14 cellular contexts compared by ENCODE assay signal in the genomic region with DNA sequence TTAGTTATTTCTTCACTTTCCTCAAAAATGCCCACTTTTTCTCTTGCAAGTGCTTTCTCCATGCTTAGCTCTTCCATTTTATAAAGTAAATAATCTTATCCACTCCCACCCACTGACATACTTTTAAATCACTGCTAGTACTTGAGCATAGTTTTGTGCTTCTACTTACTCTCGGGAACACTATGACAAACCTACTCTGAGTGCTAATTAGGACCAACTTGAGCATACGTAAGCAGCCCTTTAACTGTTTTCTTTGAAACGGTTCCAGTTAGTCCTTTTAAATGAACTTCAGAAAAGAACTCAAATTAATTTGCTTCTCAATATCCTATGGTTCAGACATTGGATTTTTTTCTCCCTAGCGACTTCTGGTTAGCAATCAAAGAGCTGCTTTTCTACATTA.
DNase-seq lines count a peak whose midpoint lies in the region; ATAC-seq and TF ChIP-seq lines count a peak whose summit lies in the region.
"Had no signal": no experiment of that assay in that cellular context is flagged by ENCODE, and none has a peak within 500 bp of the region (broad histone marks: within the 10 kb centered on the region; RNA-seq: fewer than 3 reads in every experiment).

No MANE protein-coding gene starts in this region.

- no peaks in the 10 kb centered on the region for H4K20me1 ChIP-seq in GM23338 (replicated peaks; ENCODE audit: insufficient read depth)
- H4K20me1 ChIP-seq: BLaER1 had no signal

- H3K9me3 Mint-ChIP-seq in GM23338 = no peaks in the 10 kb centered on the region

- intact Hi-C loops in left lung (cut with DNase I) = no loop called here
- intact Hi-C loops in left ventricle myocardium superior (cut with micrococcal nuclease) = no loop called here

- TF ChIP-seq CTCF in GM23338 (conservative IDR thresholded peaks at IDR 0.05; ENCODE audit: low read depth in 2 of 2) (no peak), left lung (IDR thresholded peaks at IDR 0.05) (no peak)

- H3K27me3 ChIP-seq in GM23338 (ENCODE audit: insufficient read depth) (no peaks in the 10 kb centered on the region), left lung (no peaks in the 10 kb centered on the region)
- H3K27me3 ChIP-seq: BLaER1 had no signal

- no peak overlapping the region for H3K27ac ChIP-seq in GM23338 (ENCODE audit: low read depth)
- H3K27ac ChIP-seq in left lung = no peak overlapping the region
- H3K27ac ChIP-seq: BLaER1, HL-60 had no signal

- H3K36me3 Mint-ChIP-seq in GM23338 (ENCODE audit: low read depth) = no peaks in the 10 kb centered on the region

- peak overlapping the region; percentile 35 for H2AFZ ChIP-seq in GM23338

- no peak overlapping the region for H3K27ac Mint-ChIP-seq in GM23338
- H3K27ac Mint-ChIP-seq: CD8-positive, alpha-beta memory T cell had no signal

- H3K4me1 Mint-ChIP-seq in GM23338 = peaks cover 4% of the 10 kb centered on the region; the same call in 2 of the 3 replicates
- H3K4me1 Mint-ChIP-seq: CD8-positive, alpha-beta memory T cell had no signal

- no peaks in the 10 kb centered on the region for H3K9me3 ChIP-seq in left lung
- H3K9me3 ChIP-seq: BLaER1 had no signal

- H3K4me3 ChIP-seq in GM23338 (no peak overlapping the region), left lung (no peak overlapping the region)
- H3K4me3 ChIP-seq: BLaER1 had no signal

- no peaks in the 10 kb centered on the region for H3K4me1 ChIP-seq in GM23338 (ENCODE audit: insufficient read depth)
- H3K4me1 ChIP-seq in left lung = no peaks in the 10 kb centered on the region
- H3K4me1 ChIP-seq: BLaER1 had no signal

- in situ Hi-C loops in ACHN (cut with HindIII; ENCODE audit: low pct_ligation_motif_present, low pct_unique_long_range_greater_than_20kb, low sequenced_read_pairs) (no loop called here), KBM-7 (cut with MboI; ENCODE audit: low pct_unique_long_range_greater_than_20kb, low sequenced_read_pairs) (no loop called here)

- H3K4me3 Mint-ChIP-seq in GM23338 = no peak overlapping the region
- H3K4me3 Mint-ChIP-seq: CD8-positive, alpha-beta memory T cell had no signal

- no peaks in the 10 kb centered on the region for H3K27me3 Mint-ChIP-seq in GM23338 (ENCODE audit: insufficient read depth, low read depth, poor library complexity)

- no peaks in the 10 kb centered on the region for H3K79me2 ChIP-seq in GM23338 (replicated peaks; ENCODE audit: insufficient read depth)

- no peaks in the 10 kb centered on the region for H3K36me3 ChIP-seq in GM23338 (ENCODE audit: insufficient read depth)
- no peaks in the 10 kb centered on the region for H3K36me3 ChIP-seq in left lung
- H3K36me3 ChIP-seq: BLaER1 had no signal

- H3K4me2 ChIP-seq in GM23338 = no peak overlapping the region
- H3K4me2 ChIP-seq: BLaER1 had no signal

- DNase-seq in GM23338 (ENCODE audit: low spot score) (no peak), astrocyte of the hippocampus (ENCODE audit: low read depth, low spot score) (peak; percentile 61), left lung (no peak), superior temporal gyrus (ENCODE audit: extremely low spot score) (peak; percentile 45), ACHN (no peak), left ventricle myocardium superior (no peak), AG08395 (ENCODE audit: low spot score) (no peak), KBM-7 (no peak)
- DNase-seq: CD8-positive, alpha-beta memory T cell; DMS53; GF-D8; HCEC 1CT had no signal

- ATAC-seq in GM23338 = no peak
- peak; percentile 95 for ATAC-seq in left lung
- ATAC-seq in left ventricle myocardium superior = no peak

- H3F3A ChIP-seq in GM23338 (replicated peaks; ENCODE audit: low read depth) = no peaks in the 10 kb centered on the region

- H3K9me2 ChIP-seq in GM23338 (ENCODE audit: insufficient read depth) = peaks cover 7% of the 10 kb centered on the region; the same call in 1 of the 2 replicates

TF ChIP-seq in GM23338, 12 proteins besides CTCF, POLR2A, EP300 and RAD21 (continues in another document):
- TF ChIP-seq, protein P1, sequence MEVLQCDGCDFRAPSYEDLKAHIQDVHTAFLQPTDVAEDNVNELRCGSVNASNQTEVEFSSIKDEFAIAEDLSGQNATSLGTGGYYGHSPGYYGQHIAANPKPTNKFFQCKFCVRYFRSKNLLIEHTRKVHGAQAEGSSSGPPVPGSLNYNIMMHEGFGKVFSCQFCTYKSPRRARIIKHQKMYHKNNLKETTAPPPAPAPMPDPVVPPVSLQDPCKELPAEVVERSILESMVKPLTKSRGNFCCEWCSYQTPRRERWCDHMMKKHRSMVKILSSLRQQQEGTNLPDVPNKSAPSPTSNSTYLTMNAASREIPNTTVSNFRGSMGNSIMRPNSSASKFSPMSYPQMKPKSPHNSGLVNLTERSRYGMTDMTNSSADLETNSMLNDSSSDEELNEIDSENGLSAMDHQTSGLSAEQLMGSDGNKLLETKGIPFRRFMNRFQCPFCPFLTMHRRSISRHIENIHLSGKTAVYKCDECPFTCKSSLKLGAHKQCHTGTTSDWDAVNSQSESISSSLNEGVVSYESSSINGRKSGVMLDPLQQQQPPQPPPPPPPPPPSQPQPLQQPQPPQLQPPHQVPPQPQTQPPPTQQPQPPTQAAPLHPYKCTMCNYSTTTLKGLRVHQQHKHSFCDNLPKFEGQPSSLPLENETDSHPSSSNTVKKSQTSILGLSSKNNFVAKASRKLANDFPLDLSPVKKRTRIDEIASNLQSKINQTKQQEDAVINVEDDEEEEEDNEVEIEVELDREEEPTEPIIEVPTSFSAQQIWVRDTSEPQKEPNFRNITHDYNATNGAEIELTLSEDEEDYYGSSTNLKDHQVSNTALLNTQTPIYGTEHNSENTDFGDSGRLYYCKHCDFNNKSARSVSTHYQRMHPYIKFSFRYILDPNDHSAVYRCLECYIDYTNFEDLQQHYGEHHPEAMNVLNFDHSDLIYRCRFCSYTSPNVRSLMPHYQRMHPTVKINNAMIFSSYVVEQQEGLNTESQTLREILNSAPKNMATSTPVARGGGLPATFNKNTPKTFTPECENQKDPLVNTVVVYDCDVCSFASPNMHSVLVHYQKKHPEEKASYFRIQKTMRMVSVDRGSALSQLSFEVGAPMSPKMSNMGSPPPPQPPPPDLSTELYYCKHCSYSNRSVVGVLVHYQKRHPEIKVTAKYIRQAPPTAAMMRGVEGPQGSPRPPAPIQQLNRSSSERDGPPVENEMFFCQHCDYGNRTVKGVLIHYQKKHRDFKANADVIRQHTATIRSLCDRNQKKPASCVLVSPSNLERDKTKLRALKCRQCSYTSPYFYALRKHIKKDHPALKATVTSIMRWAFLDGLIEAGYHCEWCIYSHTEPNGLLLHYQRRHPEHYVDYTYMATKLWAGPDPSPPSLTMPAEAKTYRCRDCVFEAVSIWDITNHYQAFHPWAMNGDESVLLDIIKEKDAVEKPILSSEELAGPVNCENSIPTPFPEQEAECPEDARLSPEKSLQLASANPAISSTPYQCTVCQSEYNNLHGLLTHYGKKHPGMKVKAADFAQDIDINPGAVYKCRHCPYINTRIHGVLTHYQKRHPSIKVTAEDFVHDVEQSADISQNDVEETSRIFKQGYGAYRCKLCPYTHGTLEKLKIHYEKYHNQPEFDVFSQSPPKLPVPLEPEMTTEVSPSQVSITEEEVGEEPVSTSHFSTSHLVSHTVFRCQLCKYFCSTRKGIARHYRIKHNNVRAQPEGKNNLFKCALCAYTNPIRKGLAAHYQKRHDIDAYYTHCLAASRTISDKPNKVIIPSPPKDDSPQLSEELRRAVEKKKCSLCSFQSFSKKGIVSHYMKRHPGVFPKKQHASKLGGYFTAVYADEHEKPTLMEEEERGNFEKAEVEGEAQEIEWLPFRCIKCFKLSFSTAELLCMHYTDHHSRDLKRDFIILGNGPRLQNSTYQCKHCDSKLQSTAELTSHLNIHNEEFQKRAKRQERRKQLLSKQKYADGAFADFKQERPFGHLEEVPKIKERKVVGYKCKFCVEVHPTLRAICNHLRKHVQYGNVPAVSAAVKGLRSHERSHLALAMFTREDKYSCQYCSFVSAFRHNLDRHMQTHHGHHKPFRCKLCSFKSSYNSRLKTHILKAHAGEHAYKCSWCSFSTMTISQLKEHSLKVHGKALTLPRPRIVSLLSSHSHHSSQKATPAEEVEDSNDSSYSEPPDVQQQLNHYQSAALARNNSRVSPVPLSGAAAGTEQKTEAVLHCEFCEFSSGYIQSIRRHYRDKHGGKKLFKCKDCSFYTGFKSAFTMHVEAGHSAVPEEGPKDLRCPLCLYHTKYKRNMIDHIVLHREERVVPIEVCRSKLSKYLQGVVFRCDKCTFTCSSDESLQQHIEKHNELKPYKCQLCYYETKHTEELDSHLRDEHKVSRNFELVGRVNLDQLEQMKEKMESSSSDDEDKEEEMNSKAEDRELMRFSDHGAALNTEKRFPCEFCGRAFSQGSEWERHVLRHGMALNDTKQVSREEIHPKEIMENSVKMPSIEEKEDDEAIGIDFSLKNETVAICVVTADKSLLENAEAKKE (CRISPR knock-in tag; IDR thresholded peaks at IDR 0.05) = no peak
- no peak for TF ChIP-seq STAT1 (IDR thresholded peaks at IDR 0.05; ENCODE audit: unreplicated experiment)
- no peak for TF ChIP-seq POLR2AphosphoS5 (IDR thresholded peaks at IDR 0.05; ENCODE audit: low read depth)
- TF ChIP-seq, protein P2, sequence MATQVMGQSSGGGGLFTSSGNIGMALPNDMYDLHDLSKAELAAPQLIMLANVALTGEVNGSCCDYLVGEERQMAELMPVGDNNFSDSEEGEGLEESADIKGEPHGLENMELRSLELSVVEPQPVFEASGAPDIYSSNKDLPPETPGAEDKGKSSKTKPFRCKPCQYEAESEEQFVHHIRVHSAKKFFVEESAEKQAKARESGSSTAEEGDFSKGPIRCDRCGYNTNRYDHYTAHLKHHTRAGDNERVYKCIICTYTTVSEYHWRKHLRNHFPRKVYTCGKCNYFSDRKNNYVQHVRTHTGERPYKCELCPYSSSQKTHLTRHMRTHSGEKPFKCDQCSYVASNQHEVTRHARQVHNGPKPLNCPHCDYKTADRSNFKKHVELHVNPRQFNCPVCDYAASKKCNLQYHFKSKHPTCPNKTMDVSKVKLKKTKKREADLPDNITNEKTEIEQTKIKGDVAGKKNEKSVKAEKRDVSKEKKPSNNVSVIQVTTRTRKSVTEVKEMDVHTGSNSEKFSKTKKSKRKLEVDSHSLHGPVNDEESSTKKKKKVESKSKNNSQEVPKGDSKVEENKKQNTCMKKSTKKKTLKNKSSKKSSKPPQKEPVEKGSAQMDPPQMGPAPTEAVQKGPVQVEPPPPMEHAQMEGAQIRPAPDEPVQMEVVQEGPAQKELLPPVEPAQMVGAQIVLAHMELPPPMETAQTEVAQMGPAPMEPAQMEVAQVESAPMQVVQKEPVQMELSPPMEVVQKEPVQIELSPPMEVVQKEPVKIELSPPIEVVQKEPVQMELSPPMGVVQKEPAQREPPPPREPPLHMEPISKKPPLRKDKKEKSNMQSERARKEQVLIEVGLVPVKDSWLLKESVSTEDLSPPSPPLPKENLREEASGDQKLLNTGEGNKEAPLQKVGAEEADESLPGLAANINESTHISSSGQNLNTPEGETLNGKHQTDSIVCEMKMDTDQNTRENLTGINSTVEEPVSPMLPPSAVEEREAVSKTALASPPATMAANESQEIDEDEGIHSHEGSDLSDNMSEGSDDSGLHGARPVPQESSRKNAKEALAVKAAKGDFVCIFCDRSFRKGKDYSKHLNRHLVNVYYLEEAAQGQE (IDR thresholded peaks at IDR 0.05; ENCODE audit: unreplicated experiment) = no peak
- no peak for TF ChIP-seq ZNF114 (CRISPR knock-in tag; IDR thresholded peaks at IDR 0.05)
- no peak for TF ChIP-seq CREB1 (CRISPR knock-in tag; IDR thresholded peaks at IDR 0.05; ENCODE audit: low read depth)
- TF ChIP-seq EZH2phosphoT487 (IDR thresholded peaks at IDR 0.05; ENCODE audit: unreplicated experiment) = no peak

Comparison
In these comparisons a context has a peak if more than half of its experiments do, and no peak if none do; other contexts are left out.
1. DNase-seq: peak in astrocyte of the hippocampus (single experiment) and superior temporal gyrus (single experiment); none in GM23338 (single experiment), left lung (0 of 2), ACHN (single experiment), left ventricle myocardium superior (single experiment), AG08395 (single experiment) and KBM-7 (single experiment).